In genomic region chr4:40299126-40299525, GRCh38 we compare ENCODE assay signal across 17 cellular contexts. TPM values are rescaled to one million over a fixed set of nuclear protein-coding genes. Genes with fewer than 3 reads are reported as not detected.
DNase-seq lines count a peak whose midpoint lies in the region; ATAC-seq and TF ChIP-seq lines count a peak whose summit lies in the region.
"Had no signal": no experiment of that assay in that cellular context is flagged by ENCODE, and none has a peak within 500 bp of the region (broad histone marks: within the 10 kb centered on the region; RNA-seq: fewer than 3 reads in every experiment).

No MANE protein-coding gene starts in this region.

- H3K4me1 Mint-ChIP-seq in activated naive CD8-positive, alpha-beta T cell (ENCODE audit: low read depth), result peaks cover 66% of the 10 kb centered on the region
- peaks cover 60% of the 10 kb centered on the region for H3K4me1 Mint-ChIP-seq in activated naive CD8-positive, alpha-beta T cell treated with anti-CD3 and anti-CD28 coated beads for 36 hours

- H3F3A ChIP-seq in OCI-LY1 (ENCODE audit: insufficient read depth, low read length), result peaks cover 26% of the 10 kb centered on the region; the same call in 1 of the 2 replicates

- TF ChIP-seq CTCF in OCI-LY1 (IDR thresholded peaks at IDR 0.05; ENCODE audit: low read length), result no peak
- TF ChIP-seq CTCF in gastroesophageal sphincter (IDR thresholded peaks at IDR 0.05), result no peak

- no peak for ATAC-seq in HG02623 (IDR thresholded peaks at IDR 0.05; ENCODE audit: unreplicated experiment)
- no peak for ATAC-seq in gastroesophageal sphincter
- ATAC-seq: SK-N-SH treated with all-trans-retinoic acid at 6 μM for 48 hours had no signal

- no peaks in the 10 kb centered on the region for H3K9me2 ChIP-seq in OCI-LY1 (ENCODE audit: low read depth, low read length)

- H3K9me3 Mint-ChIP-seq in activated naive CD8-positive, alpha-beta T cell (ENCODE audit: low read depth), result no peaks in the 10 kb centered on the region
- H3K9me3 Mint-ChIP-seq in activated naive CD8-positive, alpha-beta T cell treated with anti-CD3 and anti-CD28 coated beads for 36 hours, result peaks cover 3% of the 10 kb centered on the region
- H3K9me3 Mint-ChIP-seq: HFFc6 had no signal

- H3K4me3 Mint-ChIP-seq in activated naive CD8-positive, alpha-beta T cell, result no peak overlapping the region
- no peak overlapping the region for H3K4me3 Mint-ChIP-seq in activated naive CD8-positive, alpha-beta T cell treated with anti-CD3 and anti-CD28 coated beads for 36 hours
- H3K4me3 Mint-ChIP-seq: HFFc6 had no signal

- H3K36me3 Mint-ChIP-seq in activated naive CD8-positive, alpha-beta T cell, result peaks cover 6% of the 10 kb centered on the region
- peaks cover 3% of the 10 kb centered on the region for H3K36me3 Mint-ChIP-seq in activated naive CD8-positive, alpha-beta T cell treated with anti-CD3 and anti-CD28 coated beads for 36 hours

- peak overlapping the region; percentile 7; the same call in 1 of the 2 replicates for H3K4me2 ChIP-seq in OCI-LY1 (ENCODE audit: low read length)

- H3K4me1 ChIP-seq in OCI-LY1 (ENCODE audit: insufficient read depth, low read length, severe bottlenecking), result peaks cover 72% of the 10 kb centered on the region
- no peaks in the 10 kb centered on the region for H3K4me1 ChIP-seq in gastroesophageal sphincter
- H3K4me1 ChIP-seq: BE2C had no signal

- no peak for TF ChIP-seq POLR2A in gastroesophageal sphincter (IDR thresholded peaks at IDR 0.05)

- H3K27me3 Mint-ChIP-seq in activated naive CD8-positive, alpha-beta T cell, result no peaks in the 10 kb centered on the region
- no peaks in the 10 kb centered on the region for H3K27me3 Mint-ChIP-seq in activated naive CD8-positive, alpha-beta T cell treated with anti-CD3 and anti-CD28 coated beads for 36 hours

- peak overlapping the region; percentile 100 for H3K27ac ChIP-seq in OCI-LY1 (ENCODE audit: low read depth, low read length, poor library complexity, severe bottlenecking)
- H3K27ac ChIP-seq in epithelial cell of prostate, result peak overlapping the region; percentile 59
- no peak overlapping the region for H3K27ac ChIP-seq in gastroesophageal sphincter

- H3K27me3 ChIP-seq in OCI-LY1 (ENCODE audit: insufficient read depth, low read length), result no peaks in the 10 kb centered on the region
- H3K27me3 ChIP-seq in gastroesophageal sphincter, result no peaks in the 10 kb centered on the region
- H3K27me3 ChIP-seq: BE2C had no signal

- 92 to 98% methylated on average over 2 to 6 of the region's 6 CpGs for WGBS in gastroesophageal sphincter (ENCODE audit: low coverage in 1 of 2), 2 donors

- peak overlapping the region; percentile 99 for H3K27ac Mint-ChIP-seq in activated naive CD8-positive, alpha-beta T cell
- H3K27ac Mint-ChIP-seq in activated naive CD8-positive, alpha-beta T cell treated with anti-CD3 and anti-CD28 coated beads for 36 hours, result no peak overlapping the region
- H3K27ac Mint-ChIP-seq: HFFc6 had no signal

- no peak for DNase-seq in activated naive CD8-positive, alpha-beta T cell treated with anti-CD3 and anti-CD28 coated beads for 36 hours
- DNase-seq in epithelial cell of prostate (ENCODE audit: low read depth, low spot score) (no peak), NCI-H2081 (lab: John Stamatoyannopoulos, UW) (no peak)
- no peak for DNase-seq in stimulated activated CD4-positive, alpha-beta T cell treated with anti-CD3 and anti-CD28 coated beads, Interleukin-4, amount 100 ng/mL, for 4 hours
- DNase-seq: BE2C, H7, NCI-H1105 treated with DMSO at 0.1 percent for 48 hours, NCI-H1694, NCI-H774, SIG-M5 had no signal

- H4K20me1 ChIP-seq in OCI-LY1 (ENCODE audit: insufficient read depth, low read length), result no peaks in the 10 kb centered on the region

- no peak overlapping the region for H2AFZ ChIP-seq in OCI-LY1 (ENCODE audit: low read length)

- TF ChIP-seq EP300 in gastroesophageal sphincter (IDR thresholded peaks at IDR 0.05), result no peak

- H3K36me3 ChIP-seq in OCI-LY1 (ENCODE audit: insufficient read depth, low read length) (no peaks in the 10 kb centered on the region), gastroesophageal sphincter (no peaks in the 10 kb centered on the region)
- H3K36me3 ChIP-seq: BE2C had no signal

- H3K9me3 ChIP-seq in OCI-LY1 (ENCODE audit: low read length) (no peaks in the 10 kb centered on the region), gastroesophageal sphincter (no peaks in the 10 kb centered on the region)
- H3K9me3 ChIP-seq: BE2C had no signal

- H3K4me3 ChIP-seq in OCI-LY1 (ENCODE audit: low read depth, low read length, poor library complexity, severe bottlenecking) (no peak overlapping the region), gastroesophageal sphincter (no peak overlapping the region)

- H3K79me2 ChIP-seq in OCI-LY1 (ENCODE audit: insufficient read depth, low read length), result no peaks in the 10 kb centered on the region

- H3K9ac ChIP-seq in OCI-LY1 (ENCODE audit: low read length), result peak overlapping the region; percentile 89; the same call in 1 of the 2 replicates

RNA-seq across cellular contexts. Expression of gene CHRNA9, which starts 36.0 kb away (rescaled TPM):
- under 1 TPM in 1 of 2 experiments, not detected in 1; 0.22 TPM for total RNA-seq in activated naive CD8-positive, alpha-beta T cell treated with anti-CD3 and anti-CD28 coated beads for 36 hours
- total RNA-seq in gastroesophageal sphincter, result not detected
- total RNA-seq: HFFc6, NCI-H460 had no signal

Comparison
In these comparisons a context has a peak if more than half of its experiments do, and no peak if none do; other contexts are left out.
1. H3K27ac ChIP-seq: peak in OCI-LY1 (single experiment) and epithelial cell of prostate (single experiment); none in gastroesophageal sphincter (0 of 4).